Comparison of ENCODE assay signal across 11 cellular contexts in the genomic region with DNA sequence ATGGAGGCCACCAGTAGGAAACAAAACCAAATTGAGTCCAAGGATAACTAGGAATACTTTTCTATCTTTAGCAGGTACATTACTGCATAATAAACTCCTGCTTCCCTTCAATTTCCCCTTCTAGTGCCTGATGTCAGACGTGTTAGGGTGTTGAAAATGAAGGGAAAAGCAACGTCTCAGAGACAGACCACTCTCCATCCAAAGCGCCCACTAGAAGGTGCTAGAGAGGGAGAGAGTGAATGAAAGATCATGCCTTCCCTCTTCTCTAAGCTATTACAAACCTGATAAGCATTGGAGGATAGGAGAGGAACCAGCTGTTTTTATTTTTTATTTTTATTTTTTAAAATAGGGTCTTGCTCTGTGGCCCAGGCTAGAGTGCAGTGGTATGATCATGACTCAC.
A peak's percentile ranks its signal among the peaks of the same experiment; 100 is the strongest.
DNase-seq lines count a peak whose midpoint lies in the region; ATAC-seq and TF ChIP-seq lines count a peak whose summit lies in the region.
"Had no signal": no experiment of that assay in that cellular context is flagged by ENCODE, and none has a peak within 500 bp of the region (broad histone marks: within the 10 kb centered on the region; RNA-seq: fewer than 3 reads in every experiment).

No MANE protein-coding gene starts in this region.

- ATAC-seq in effector memory CD8-positive, alpha-beta T cell (replicated peaks), result peak; percentile 45
- ATAC-seq in HG02623 (IDR thresholded peaks at IDR 0.05; ENCODE audit: unreplicated experiment) (no peak), HG03469 (IDR thresholded peaks at IDR 0.05; ENCODE audit: unreplicated experiment) (no peak)

- peaks cover 21 to 24% of the 10 kb centered on the region in 2 donors for H3K27me3 Mint-ChIP-seq in effector memory CD8-positive, alpha-beta T cell
- peaks cover 25% of the 10 kb centered on the region for H3K27me3 Mint-ChIP-seq in osteocyte (ENCODE audit: unreplicated experiment)

- H3K36me3 Mint-ChIP-seq in effector memory CD8-positive, alpha-beta T cell (ENCODE audit: insufficient read depth), result no peaks in the 10 kb centered on the region
- H3K36me3 Mint-ChIP-seq in osteocyte (ENCODE audit: unreplicated experiment), result no peaks in the 10 kb centered on the region

- H3K27ac Mint-ChIP-seq in effector memory CD8-positive, alpha-beta T cell, result peak overlapping the region; percentile 41 to 71
- H3K27ac Mint-ChIP-seq in osteocyte (ENCODE audit: unreplicated experiment), result no peak overlapping the region

- H3K4me3 ChIP-seq in NB4 (ENCODE audit: low read depth, low read length), result no peak overlapping the region

- no peak overlapping the region for H3K4me3 Mint-ChIP-seq in effector memory CD8-positive, alpha-beta T cell
- H3K4me3 Mint-ChIP-seq in osteocyte (ENCODE audit: unreplicated experiment), result no peak overlapping the region

- peak; percentile 61 for TF ChIP-seq CTCF in NB4 (IDR thresholded peaks at IDR 0.05; ENCODE audit: low read depth, low read length)
- TF ChIP-seq CTCF in osteocyte (IDR thresholded peaks at IDR 0.05), result peak; percentile 30

- TF ChIP-seq POLR2A in NB4 (IDR thresholded peaks at IDR 0.05; ENCODE audit: extremely low read depth, insufficient read length), result no peak

- H3K9me3 Mint-ChIP-seq in effector memory CD8-positive, alpha-beta T cell, result no peaks in the 10 kb centered on the region
- no peaks in the 10 kb centered on the region for H3K9me3 Mint-ChIP-seq in osteocyte (ENCODE audit: unreplicated experiment)

- DNase-seq in SKM-1 treated with dmso at 0.1 percent for 144 hours (lab: John Stamatoyannopoulos, UW; ENCODE audit: unreplicated experiment) (peak; percentile 12), SKM-1 (lab: John Stamatoyannopoulos, UW; ENCODE audit: unreplicated experiment) (no peak), NB4 (ENCODE audit: low read depth) (peak; percentile 19), osteocyte (ENCODE audit: extremely low spot score, unreplicated experiment) (no peak), NCI-H2107 treated with DMSO at 0.1 percent for 48 hours (lab: John Stamatoyannopoulos, UW; ENCODE audit: unreplicated experiment) (no peak)
- peak in 1 of 3 experiments; percentile 10 for DNase-seq in effector memory CD8-positive, alpha-beta T cell
- DNase-seq: HCEC 1CT, mesenchymal stem cell, NCI-H524 treated with DMSO at 0.1 percent for 48 hours had no signal

- H3K4me1 Mint-ChIP-seq in effector memory CD8-positive, alpha-beta T cell (ENCODE audit: low read depth in 2 of 2), result peaks cover 10 to 12% of the 10 kb centered on the region in 2 donors
- no peaks in the 10 kb centered on the region for H3K4me1 Mint-ChIP-seq in osteocyte (ENCODE audit: unreplicated experiment)

Comparison
In these comparisons a context has a peak if more than half of its experiments do, and no peak if none do; other contexts are left out.
1. DNase-seq: peak in SKM-1 treated with dmso at 0.1 percent for 144 hours (single experiment) and NB4 (single experiment); none in SKM-1 (single experiment), osteocyte (single experiment) and NCI-H2107 treated with DMSO at 0.1 percent for 48 hours (single experiment).